1 cellular context compared by ENCODE assay signal in the genomic region with DNA sequence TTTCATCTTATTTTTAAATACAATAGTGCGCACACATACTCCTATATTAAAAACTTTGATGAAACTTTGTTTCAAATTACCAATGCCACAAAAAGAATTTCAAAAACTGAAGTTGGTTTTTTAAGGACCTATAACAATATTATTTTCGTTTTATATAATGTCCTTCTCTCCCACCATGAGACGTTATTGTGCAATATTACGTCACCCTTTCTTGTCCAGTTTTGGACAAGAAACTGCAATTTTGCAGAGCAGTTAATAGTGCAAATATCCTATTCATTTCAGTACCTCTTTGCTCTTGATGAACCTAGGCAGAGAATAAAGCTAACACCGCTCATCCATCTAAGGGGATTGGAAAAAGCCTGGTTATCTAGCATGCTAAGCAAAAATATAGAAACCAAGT.
A peak's percentile ranks its signal among the peaks of the same experiment; 100 is the strongest.
TF ChIP-seq lines count a peak whose summit lies in the region.

No MANE protein-coding gene starts in this region.

TF ChIP-seq in IMR-90, 13 proteins besides CTCF, POLR2A, EP300 and RAD21:
- TF ChIP-seq NFE2L2 (IDR thresholded peaks at IDR 0.05; ENCODE audit: low read depth, low read length) (no peak), CEBPB (IDR thresholded peaks at IDR 0.05; ENCODE audit: low read depth, low read length) (peak; percentile 90)
